11 cellular contexts compared by ENCODE assay signal in the genomic region with DNA sequence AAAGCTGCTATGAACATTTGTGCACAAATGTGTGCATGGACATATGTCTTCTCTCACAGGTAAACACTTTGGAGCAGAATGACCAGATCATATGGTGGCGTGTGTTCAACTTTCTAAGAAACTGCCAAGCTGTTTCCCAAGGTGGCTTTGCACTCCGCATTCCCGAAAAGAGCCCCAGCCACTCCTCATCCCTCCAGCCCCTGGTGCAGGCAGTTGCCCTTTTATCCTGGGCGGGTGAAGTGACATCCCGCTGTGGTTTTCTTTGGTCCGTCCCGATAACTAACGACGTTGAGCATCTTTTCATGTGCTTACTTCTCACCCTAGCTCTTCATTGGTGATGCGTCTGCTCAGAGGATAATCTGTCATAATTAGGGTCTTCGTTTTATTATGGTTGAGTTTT.
"Had no signal": no experiment of that assay in that cellular context is flagged by ENCODE, and none has a peak within 500 bp of the region (broad histone marks: within the 10 kb centered on the region; RNA-seq: fewer than 3 reads in every experiment).

No MANE protein-coding gene starts in this region.

- H3K36me3 Mint-ChIP-seq: activated naive CD4-positive, alpha-beta T cell treated with anti-CD3 and anti-CD28 coated beads, Interleukin-2, amount 50 U/mL, for 24 hours had no signal

- ATAC-seq: activated CD4-positive, CD25-positive, alpha-beta regulatory T cell treated with anti-CD3 and anti-CD28 coated beads, Interleukin-2, amount 50 U/mL, for 24 hours; activated CD8-positive, alpha-beta T cell treated with anti-CD3 and anti-CD28 coated beads, Interleukin-2, amount 10 ng/mL, durations not matched to agents 7 days and 5 days had no signal

- H3K4me1 Mint-ChIP-seq: activated naive CD4-positive, alpha-beta T cell treated with anti-CD3 and anti-CD28 coated beads, Interleukin-2, amount 50 U/mL, for 24 hours had no signal

- H3K27ac Mint-ChIP-seq: activated CD8-positive, alpha-beta T cell treated with anti-CD3 and anti-CD28 coated beads, Interleukin-2, amount 10 ng/mL, durations not matched to agents 7 days and 5 days; activated naive CD4-positive, alpha-beta T cell treated with anti-CD3 and anti-CD28 coated beads, Interleukin-2, amount 50 U/mL, for 24 hours; activated T-cell treated with anti-CD3 and anti-CD28 coated beads, Interleukin-2, amount 50 U/mL, for 24 hours; activated T-helper 1 cell treated with anti-CD3 and anti-CD28 coated beads, Interleukin-12 subunit alpha, Interleukin-12 subunit beta, Interleukin-2, Interleukin-4 antibody, amounts not matched to agents 30 ng/mL and 10 ng/mL and 1 ng/mL, durations not matched to agents 14 hours and 24 hours and 36 hours; T-helper 1 cell treated with Interleukin-12 subunit alpha and Interleukin-12 subunit beta and Interleukin-4 antibody, amounts not matched to agents 30 μg/mL and 1 μg/mL, for 36 hours had no signal

- H3K9me3 Mint-ChIP-seq: activated naive CD4-positive, alpha-beta T cell treated with anti-CD3 and anti-CD28 coated beads, Interleukin-2, amount 50 U/mL, for 24 hours; activated T-cell treated with anti-CD3 and anti-CD28 coated beads, Interleukin-2, amount 50 U/mL, for 24 hours; activated T-helper 1 cell treated with anti-CD3 and anti-CD28 coated beads, Interleukin-12 subunit alpha, Interleukin-12 subunit beta, Interleukin-2, Interleukin-4 antibody, amounts not matched to agents 30 ng/mL and 10 ng/mL and 1 ng/mL, durations not matched to agents 14 hours and 24 hours and 36 hours; T-helper 1 cell treated with Interleukin-12 subunit alpha and Interleukin-12 subunit beta and Interleukin-4 antibody, amounts not matched to agents 30 μg/mL and 1 μg/mL, for 36 hours had no signal

- H3K4me3 Mint-ChIP-seq: activated CD8-positive, alpha-beta T cell treated with anti-CD3 and anti-CD28 coated beads, Interleukin-2, amount 10 ng/mL, durations not matched to agents 7 days and 5 days; activated naive CD4-positive, alpha-beta T cell treated with anti-CD3 and anti-CD28 coated beads, Interleukin-2, amount 50 U/mL, for 24 hours; activated T-cell treated with anti-CD3 and anti-CD28 coated beads, Interleukin-2, amount 50 U/mL, for 24 hours; activated T-helper 1 cell treated with anti-CD3 and anti-CD28 coated beads, Interleukin-12 subunit alpha, Interleukin-12 subunit beta, Interleukin-2, Interleukin-4 antibody, amounts not matched to agents 30 ng/mL and 10 ng/mL and 1 ng/mL, durations not matched to agents 14 hours and 24 hours and 36 hours; T-helper 1 cell treated with Interleukin-12 subunit alpha and Interleukin-12 subunit beta and Interleukin-4 antibody, amounts not matched to agents 30 μg/mL and 1 μg/mL, for 36 hours had no signal

- DNase-seq: activated CD4-positive, alpha-beta T cell treated with anti-CD3 and anti-CD28 coated beads for 4 hours; activated effector memory CD4-positive, alpha-beta T cell treated with Interleukin-2 at 50 U/mL for 16 hours; activated naive CD4-positive, alpha-beta T cell; activated T-cell treated with anti-CD3 and anti-CD28 coated beads, Interleukin-2, amount 50 U/mL, for 24 hours; Kasumi-1; NCI-H1436 treated with DMSO at 0.1 percent for 48 hours had no signal
